Comparison of ENCODE assay signal across 1 cellular context in the genomic region with DNA sequence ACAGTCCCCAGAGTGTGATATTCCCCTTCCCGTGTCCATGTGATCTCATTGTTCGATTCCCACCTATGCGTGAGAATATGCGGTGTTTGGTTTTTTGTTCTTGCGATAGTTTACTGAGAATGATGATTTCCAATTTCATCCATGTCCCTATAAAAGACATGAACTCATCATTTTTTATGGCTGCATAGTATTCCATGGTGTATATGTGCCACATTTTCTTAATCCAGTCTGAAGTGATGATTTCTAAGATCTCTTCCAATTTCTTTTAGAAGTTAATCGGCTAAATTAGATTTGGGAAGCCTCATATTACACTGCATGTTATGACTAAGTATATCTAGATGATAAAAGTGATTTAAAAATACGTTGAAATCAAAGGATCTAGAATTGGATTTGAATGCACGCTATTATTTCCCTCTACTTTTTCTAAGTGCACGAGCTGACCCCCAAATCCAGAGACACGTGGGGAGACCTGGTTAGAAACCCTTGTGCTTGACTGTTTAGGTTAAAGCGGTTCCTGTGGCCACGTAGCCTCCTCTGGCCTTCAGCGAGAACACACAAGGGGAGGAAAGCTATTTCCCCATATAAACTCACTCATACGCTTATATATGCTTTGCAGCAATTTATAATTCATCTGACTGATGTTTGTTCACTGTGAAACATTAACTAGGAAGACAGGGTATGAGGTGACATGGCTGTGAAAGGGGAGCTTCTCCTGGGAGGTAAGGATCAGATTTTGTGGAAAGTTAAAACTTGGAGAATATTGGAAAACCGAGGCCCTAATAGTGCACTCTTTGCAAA.
TF ChIP-seq lines count a peak whose summit lies in the region.

No MANE protein-coding gene starts in this region.

TF ChIP-seq in SK-N-SH, 30 proteins besides CTCF, POLR2A, EP300 and RAD21 (continued from another document):
- TF ChIP-seq, protein P1, sequence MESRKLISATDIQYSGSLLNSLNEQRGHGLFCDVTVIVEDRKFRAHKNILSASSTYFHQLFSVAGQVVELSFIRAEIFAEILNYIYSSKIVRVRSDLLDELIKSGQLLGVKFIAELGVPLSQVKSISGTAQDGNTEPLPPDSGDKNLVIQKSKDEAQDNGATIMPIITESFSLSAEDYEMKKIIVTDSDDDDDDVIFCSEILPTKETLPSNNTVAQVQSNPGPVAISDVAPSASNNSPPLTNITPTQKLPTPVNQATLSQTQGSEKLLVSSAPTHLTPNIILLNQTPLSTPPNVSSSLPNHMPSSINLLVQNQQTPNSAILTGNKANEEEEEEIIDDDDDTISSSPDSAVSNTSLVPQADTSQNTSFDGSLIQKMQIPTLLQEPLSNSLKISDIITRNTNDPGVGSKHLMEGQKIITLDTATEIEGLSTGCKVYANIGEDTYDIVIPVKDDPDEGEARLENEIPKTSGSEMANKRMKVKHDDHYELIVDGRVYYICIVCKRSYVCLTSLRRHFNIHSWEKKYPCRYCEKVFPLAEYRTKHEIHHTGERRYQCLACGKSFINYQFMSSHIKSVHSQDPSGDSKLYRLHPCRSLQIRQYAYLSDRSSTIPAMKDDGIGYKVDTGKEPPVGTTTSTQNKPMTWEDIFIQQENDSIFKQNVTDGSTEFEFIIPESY (IDR thresholded peaks at IDR 0.05; ENCODE audit: borderline replicate concordance, low read depth) = no peak
- TF ChIP-seq MEF2A (IDR thresholded peaks at IDR 0.05; ENCODE audit: borderline replicate concordance, low read depth) = no peak
- TF ChIP-seq RCOR1 (IDR thresholded peaks at IDR 0.05; ENCODE audit: low read length) = no peak
- TF ChIP-seq SIN3A (IDR thresholded peaks at IDR 0.05; ENCODE audit: borderline replicate concordance, low read depth, low read length) = no peak
